In the genomic region with DNA sequence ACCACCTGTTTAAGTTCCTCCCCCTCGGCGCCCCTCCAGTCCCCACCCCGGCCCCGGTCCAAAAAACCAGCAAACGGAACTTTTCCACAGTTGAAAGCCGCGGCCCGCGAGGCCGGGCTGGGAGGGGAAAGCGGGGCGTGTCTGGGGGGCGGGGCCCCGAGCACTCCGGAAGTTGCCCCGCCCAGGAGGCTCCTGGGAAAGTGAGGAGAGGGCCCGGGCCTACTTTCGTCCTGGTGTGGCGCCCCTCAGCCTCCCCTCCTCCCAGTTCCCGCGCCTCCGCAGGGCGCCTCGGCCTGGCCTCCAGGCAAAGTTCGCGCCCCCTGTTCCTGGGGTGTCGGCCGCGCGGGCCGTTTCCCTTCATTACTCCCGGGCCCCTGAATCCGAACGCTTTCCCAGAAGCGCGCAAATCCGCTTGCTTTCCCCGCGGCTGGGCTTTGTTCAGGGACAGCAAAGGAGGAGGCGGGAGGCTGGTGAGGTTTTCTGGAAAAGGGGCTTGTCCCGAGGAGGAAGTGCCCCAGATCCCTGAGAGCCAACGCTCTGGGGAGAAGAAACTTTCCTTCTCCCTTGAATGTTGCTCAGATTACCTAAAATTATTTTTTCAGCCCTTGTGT, we compare ENCODE assay signal across 12 cellular contexts. TPM values are rescaled to one million over a fixed set of nuclear protein-coding genes. Genes with fewer than 3 reads are reported as not detected.
DNase-seq lines count a peak whose midpoint lies in the region; FAIRE-seq and TF ChIP-seq lines count a peak whose summit lies in the region.
"Had no signal": no experiment of that assay in that cellular context is flagged by ENCODE, and none has a peak within 500 bp of the region (broad histone marks: within the 10 kb centered on the region; RNA-seq: fewer than 3 reads in every experiment).

No MANE protein-coding gene starts in this region.

- peaks cover 2% of the 10 kb centered on the region for H3K36me3 Mint-ChIP-seq in IgD-negative memory B cell
- no peaks in the 10 kb centered on the region for H3K36me3 Mint-ChIP-seq in nephron progenitor cell (ENCODE audit: low read depth)

- H3K9me3 Mint-ChIP-seq in IgD-negative memory B cell: peaks cover 0 to 8% (median 0%) of the 10 kb centered on the region in 3 donors
- H3K9me3 Mint-ChIP-seq in nephron progenitor cell: no peaks in the 10 kb centered on the region

- DNase-seq in AG20443 (ENCODE audit: low spot score): peak; percentile 50
- no peak for DNase-seq in fibroblast of mammary gland (ENCODE audit: low read depth)
- peak; percentile 78 for DNase-seq in nephron progenitor cell
- no peak for DNase-seq in NCI-H2107 (lab: John Stamatoyannopoulos, UW)
- DNase-seq in occipital lobe (lab: John Stamatoyannopoulos, UW): no peak
- no peak for DNase-seq in urothelium cell line (ENCODE audit: low spot score)
- no peak for DNase-seq in NCI-H1694 treated with DMSO at 0.1 percent for 48 hours (lab: John Stamatoyannopoulos, UW)
- DNase-seq: DND-41; NCI-H1048; stimulated activated CD4-positive, alpha-beta T cell treated with anti-CD3 and anti-CD28 coated beads, Interleukin-1b, Interleukin-23, amount 100 ng/mL, for 48 hours had no signal

- H3K4me1 Mint-ChIP-seq in IgD-negative memory B cell (peaks cover 7 to 24% (median 8%) of the 10 kb centered on the region in 3 donors), nephron progenitor cell (peaks cover 72% of the 10 kb centered on the region)

- peak overlapping the region; percentile 23 for H3K4me3 ChIP-seq in fibroblast of mammary gland (ENCODE audit: control insufficient read depth, low read depth, low read length)

- H3K27ac Mint-ChIP-seq in IgD-negative memory B cell (peak overlapping the region in 2 of 3 donors; percentile 59 to 80), nephron progenitor cell (no peak overlapping the region)

- TF ChIP-seq CTCF in fibroblast of mammary gland (conservative IDR thresholded peaks at IDR 0.05; ENCODE audit: control insufficient read depth, insufficient read depth, low read depth, low read length) (no peak), nephron progenitor cell (IDR thresholded peaks at IDR 0.05) (no peak)

- no peak for FAIRE-seq in urothelium cell line (lab: Jason Lieb, UNC)
- FAIRE-seq: TTC549 had no signal

- H3K27me3 Mint-ChIP-seq in IgD-negative memory B cell (peaks cover 66% of the 10 kb centered on the region), nephron progenitor cell (ENCODE audit: low read depth, poor library complexity) (peaks cover 97% of the 10 kb centered on the region)

- H3K4me3 Mint-ChIP-seq in IgD-negative memory B cell: peak overlapping the region in 3 of 4 donors; percentile 29 to 45 (median 39)
- peak overlapping the region; percentile 81 for H3K4me3 Mint-ChIP-seq in nephron progenitor cell

RNA-seq across cellular contexts. Expression of a gene that starts 4.4 kb away (rescaled TPM):
- not detected for polyA plus RNA-seq in IgD-negative memory B cell
- 0.16 TPM for total RNA-seq in occipital lobe

Comparison
In these comparisons a context has a peak if more than half of its experiments do, and no peak if none do; other contexts are left out.
1. DNase-seq: peak in AG20443 (single experiment) and nephron progenitor cell (single experiment); none in fibroblast of mammary gland (single experiment), NCI-H2107 (single experiment), occipital lobe (single experiment), urothelium cell line (single experiment) and NCI-H1694 treated with DMSO at 0.1 percent for 48 hours (single experiment).